Comparison of ENCODE assay signal across 11 cellular contexts in the genomic region with DNA sequence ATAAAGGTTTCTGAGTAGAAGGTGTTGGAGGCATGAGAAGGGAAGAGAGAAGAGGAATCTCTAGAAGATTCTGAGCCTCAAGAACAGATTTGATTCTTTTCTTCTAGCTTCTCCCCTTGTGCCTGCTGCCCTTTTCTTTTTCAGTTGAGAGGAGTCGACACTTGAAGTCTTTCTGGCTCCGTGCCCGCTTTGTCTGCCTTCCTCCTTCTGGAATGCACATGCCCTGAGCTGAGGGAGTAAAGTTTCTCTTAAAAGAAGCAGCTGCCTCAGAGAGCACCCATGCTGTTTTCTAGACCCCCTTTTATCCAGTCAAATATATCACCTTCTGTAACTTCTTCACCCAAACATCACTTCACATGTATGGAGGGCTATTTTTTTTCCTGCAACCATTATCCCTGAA. TPM values are rescaled to one million over a fixed set of nuclear protein-coding genes. Genes with fewer than 3 reads are reported as not detected.
DNase-seq lines count a peak whose midpoint lies in the region; ATAC-seq, FAIRE-seq and TF ChIP-seq lines count a peak whose summit lies in the region.
"Had no signal": no experiment of that assay in that cellular context is flagged by ENCODE, and none has a peak within 500 bp of the region (broad histone marks: within the 10 kb centered on the region; RNA-seq: fewer than 3 reads in every experiment).

No MANE protein-coding gene starts in this region.

- H3K4me3 Mint-ChIP-seq in type B pancreatic cell, result peak overlapping the region; percentile 66
- H3K4me3 Mint-ChIP-seq: T-helper 2 cell treated with Interferon-gamma antibody and Interleukin-4, amounts not matched to agents 5 μg/mL and 100 μg/mL, for 36 hours had no signal

- intact Hi-C loops in kidney (cut with DNase I), result no loop called here

- TF ChIP-seq CTCF in kidney (IDR thresholded peaks at IDR 0.05; ENCODE audit: borderline replicate concordance, extremely low read depth, insufficient read depth), result no peak
- no peak for TF ChIP-seq CTCF in type B pancreatic cell (conservative IDR thresholded peaks at IDR 0.05)

- H3K4me1 Mint-ChIP-seq in type B pancreatic cell (ENCODE audit: unreplicated experiment), result peaks cover 17% of the 10 kb centered on the region

- ATAC-seq in GM18519 (IDR thresholded peaks at IDR 0.05; ENCODE audit: low FRiP score, unreplicated experiment) (no peak), HG02885 (IDR thresholded peaks at IDR 0.05; ENCODE audit: poor library complexity, unreplicated experiment) (no peak)

- peak; percentile 36 for DNase-seq in DMS53 (lab: John Stamatoyannopoulos, UW)
- DNase-seq in DMS53 treated with DMSO at 0.1 percent for 48 hours (lab: John Stamatoyannopoulos, UW; ENCODE audit: unreplicated experiment), result no peak
- DNase-seq in amniotic stem cell (lab: John Stamatoyannopoulos, UW), result peak; percentile 9
- DNase-seq in kidney, result peak; percentile 90
- DNase-seq in type B pancreatic cell (ENCODE audit: extremely low spot score, unreplicated experiment), result no peak
- DNase-seq in activated CD4-positive, CD25-positive, alpha-beta regulatory T cell (lab: John Stamatoyannopoulos, UW), result no peak

- no peak overlapping the region for H3K27ac ChIP-seq in kidney (ENCODE audit: low read depth in 2 of 2, low read length in 2 of 2)
- H3K27ac ChIP-seq: ascending aorta had no signal

- H3K4me1 ChIP-seq in kidney (ENCODE audit: control insufficient read depth in 1 of 2, insufficient read depth in 1 of 2, low read depth in 1 of 2, low read length in 2 of 2), result no peaks in the 10 kb centered on the region
- H3K4me1 ChIP-seq: ascending aorta had no signal

- H3K9me3 ChIP-seq in kidney (ENCODE audit: control insufficient read depth in 1 of 2, low read length in 2 of 2), result no peaks in the 10 kb centered on the region
- H3K9me3 ChIP-seq: ascending aorta had no signal

- H3K9ac ChIP-seq in kidney (ENCODE audit: low read length in 2 of 2), result no peak overlapping the region

- H3K27me3 Mint-ChIP-seq in type B pancreatic cell, result no peaks in the 10 kb centered on the region

- no peaks in the 10 kb centered on the region for H3K36me3 Mint-ChIP-seq in type B pancreatic cell

- H3K9me3 Mint-ChIP-seq in type B pancreatic cell, result no peaks in the 10 kb centered on the region
- H3K9me3 Mint-ChIP-seq: T-helper 2 cell treated with Interferon-gamma antibody and Interleukin-4, amounts not matched to agents 5 μg/mL and 100 μg/mL, for 36 hours had no signal

- FAIRE-seq in kidney (lab: Jason Lieb, UNC), result no peak
- FAIRE-seq: A204.1 had no signal

- peak overlapping the region; percentile 95 for H3K27ac Mint-ChIP-seq in type B pancreatic cell
- H3K27ac Mint-ChIP-seq: T-helper 2 cell treated with Interferon-gamma antibody and Interleukin-4, amounts not matched to agents 5 μg/mL and 100 μg/mL, for 36 hours had no signal

- no peaks in the 10 kb centered on the region for H3K36me3 ChIP-seq in kidney (ENCODE audit: control insufficient read depth in 1 of 2, insufficient read depth in 2 of 2, low read length in 2 of 2)
- H3K36me3 ChIP-seq: ascending aorta had no signal

- no peak overlapping the region for H3K4me3 ChIP-seq in kidney (ENCODE audit: low read length in 2 of 2)
- H3K4me3 ChIP-seq: ascending aorta had no signal

RNA-seq across cellular contexts. Expression of a gene that starts 13.7 kb away (rescaled TPM):
- total RNA-seq in kidney, result not detected
- 1.5 TPM for polyA plus RNA-seq in kidney (ENCODE audit: insufficient read depth, low read depth, low replicate concordance)
- not detected in 2 replicates for total RNA-seq in type B pancreatic cell (ENCODE audit: low replicate concordance)
- total RNA-seq: ascending aorta had no signal

RNA-seq across cellular contexts. Expression of a gene that starts 17.8 kb away (rescaled TPM):
- total RNA-seq in kidney, result 9.5 TPM
- 1.2 TPM for polyA plus RNA-seq in kidney (ENCODE audit: insufficient read depth, low read depth, low replicate concordance)
- 10.4 and 40.1 TPM in 2 replicates for total RNA-seq in type B pancreatic cell (ENCODE audit: low replicate concordance)

RNA-seq across cellular contexts. Expression of a gene that starts 32.1 kb away (rescaled TPM):
- total RNA-seq in kidney (17.1 TPM), type B pancreatic cell (ENCODE audit: low replicate concordance) (15.0 and 21.7 TPM in 2 replicates)
- 12.7 TPM for polyA plus RNA-seq in kidney (ENCODE audit: insufficient read depth, low read depth, low replicate concordance)

RNA-seq across cellular contexts. Expression of a gene that starts 32.3 kb away (rescaled TPM):
- total RNA-seq in kidney, result 16.6 TPM
- polyA plus RNA-seq in kidney (ENCODE audit: insufficient read depth, low read depth, low replicate concordance), result 3.5 TPM
- 22.6 and 37.6 TPM in 2 replicates for total RNA-seq in type B pancreatic cell (ENCODE audit: low replicate concordance)

RNA-seq across cellular contexts. Expression of a gene that starts 41.2 kb away (rescaled TPM):
- 6.0 TPM for total RNA-seq in kidney
- polyA plus RNA-seq in kidney (ENCODE audit: insufficient read depth, low read depth, low replicate concordance), result 2.6 TPM
- total RNA-seq in type B pancreatic cell (ENCODE audit: low replicate concordance), result 4.2 and 11.6 TPM in 2 replicates

Comparison
In these comparisons a context has a peak if more than half of its experiments do, and no peak if none do; other contexts are left out.
1. DNase-seq: peak in DMS53 (single experiment), amniotic stem cell (single experiment) and kidney (single experiment); none in DMS53 treated with DMSO at 0.1 percent for 48 hours (single experiment), type B pancreatic cell (single experiment) and activated CD4-positive, CD25-positive, alpha-beta regulatory T cell (0 of 4).